Comparison of ENCODE assay signal across 8 cellular contexts in genomic region chr2:169365093-169365483, GRCh38. TPM values are rescaled to one million over a fixed set of nuclear protein-coding genes. Genes with fewer than 3 reads are reported as not detected.
A peak's percentile ranks its signal among the peaks of the same experiment; 100 is the strongest.
DNase-seq lines count a peak whose midpoint lies in the region; ATAC-seq and TF ChIP-seq lines count a peak whose summit lies in the region.

No MANE protein-coding gene starts in this region.

- peaks cover 16% of the 10 kb centered on the region for H3K4me1 ChIP-seq in CD4-positive, alpha-beta memory T cell (ENCODE audit: insufficient read depth, low read length)
- peaks cover 22% of the 10 kb centered on the region for H3K4me1 ChIP-seq in osteoblast (ENCODE audit: insufficient read depth, low read length)

- H3K27ac Mint-ChIP-seq in CD4-positive, alpha-beta memory T cell, result peak overlapping the region in 5 of 7 donors; percentile 6 to 90 (median 79)

- H3K79me2 ChIP-seq in osteoblast (ENCODE audit: insufficient read depth, low read length), result no peaks in the 10 kb centered on the region

- DNase-seq in CD4-positive, alpha-beta memory T cell, result peak in 3 of 5 donors; percentile 17 to 28 (median 24)
- peak; percentile 16 for DNase-seq in central memory CD4-positive, alpha-beta T cell
- no peak for DNase-seq in osteoblast (ENCODE audit: insufficient read length, low spot score, missing footprints)
- no peak for DNase-seq in RWPE1 (ENCODE audit: low spot score)
- DNase-seq in DMS 273 (lab: John Stamatoyannopoulos, UW; ENCODE audit: unreplicated experiment), result no peak
- DNase-seq in NCI-H1417 treated with DMSO at 0.1 percent for 48 hours (lab: John Stamatoyannopoulos, UW), result no peak

- no peak overlapping the region for H2AFZ ChIP-seq in osteoblast (ENCODE audit: low read length)

- peak; percentile 80 for ATAC-seq in GM19395 (IDR thresholded peaks at IDR 0.05; ENCODE audit: unreplicated experiment)
- peak; percentile 68 for ATAC-seq in HG03565 (IDR thresholded peaks at IDR 0.05; ENCODE audit: unreplicated experiment)

- CTCF ChIA-PET in CD4-positive, alpha-beta memory T cell (lab: Charles Lee; ENCODE audit: partially characterized antibody), result no interaction called here
- CTCF ChIA-PET in RWPE1 (lab: Yijun Ruan, JAX), result interaction anchor here (0.6 to 1.0 kb wide), 3 partner anchors 251 to 567 kb away, joined by 3 to 5 read pairs (median 4); no protein-coding TSS in a partner anchor

- no peaks in the 10 kb centered on the region for H3K36me3 ChIP-seq in CD4-positive, alpha-beta memory T cell (ENCODE audit: insufficient read depth, low read length)
- no peaks in the 10 kb centered on the region for H3K36me3 ChIP-seq in osteoblast (ENCODE audit: insufficient read depth, low read length)

- H3K36me3 Mint-ChIP-seq in CD4-positive, alpha-beta memory T cell, result peaks cover 0 to 11% of the 10 kb centered on the region in 2 donors

- H3K4me1 Mint-ChIP-seq in CD4-positive, alpha-beta memory T cell, result peaks cover 16 to 41% (median 21%) of the 10 kb centered on the region in 4 donors

- POLR2A ChIA-PET in CD4-positive, alpha-beta memory T cell (lab: Charles Lee; ENCODE audit: partially characterized antibody), result interaction anchor here (0.8 kb wide), 1 partner anchor 220 kb away, joined by 3 read pairs; the partner anchor contains the start of gene PPIG
- POLR2A ChIA-PET in RWPE1 (lab: Yijun Ruan, JAX; ENCODE audit: low non-redundant PET), result no interaction called here

- H3K4me3 Mint-ChIP-seq in CD4-positive, alpha-beta memory T cell, result peak overlapping the region; percentile 89 to 97 (median 95)

- H3K9me3 Mint-ChIP-seq in CD4-positive, alpha-beta memory T cell, result peaks cover 0 to 3% (median 0%) of the 10 kb centered on the region in 8 donors

- H4K20me1 ChIP-seq in osteoblast (ENCODE audit: insufficient read depth, low read length), result no peaks in the 10 kb centered on the region

- peaks cover 20 to 23% of the 10 kb centered on the region in 2 donors for H3K27me3 Mint-ChIP-seq in CD4-positive, alpha-beta memory T cell

- intact Hi-C loops in CD4-positive, alpha-beta memory T cell (cut with micrococcal nuclease), result loop anchor here (10.0 kb wide), 1 partner anchor 110 kb away; the partner anchor contains the start of gene BBS5

- H3K27ac ChIP-seq in CD4-positive, alpha-beta memory T cell (ENCODE audit: low read depth, low read length), result no peak overlapping the region
- H3K27ac ChIP-seq in osteoblast (ENCODE audit: low read depth, low read length) (no peak overlapping the region), RWPE1 (no peak overlapping the region)

- no peak for TF ChIP-seq CTCF in osteoblast (IDR thresholded peaks at IDR 0.05; ENCODE audit: extremely low read depth, low read depth, low read length)
- no peak for TF ChIP-seq CTCF in RWPE1 (conservative IDR thresholded peaks at IDR 0.05; ENCODE audit: low read depth)

- H3K27me3 ChIP-seq in CD4-positive, alpha-beta memory T cell (ENCODE audit: insufficient read depth, low read length), result peaks cover 6% of the 10 kb centered on the region
- peaks cover 51% of the 10 kb centered on the region for H3K27me3 ChIP-seq in osteoblast (ENCODE audit: insufficient read depth, low read length)

- H3K4me2 ChIP-seq in osteoblast (ENCODE audit: insufficient read depth, low read length), result peak overlapping the region; percentile 86

- no peaks in the 10 kb centered on the region for H3K9me3 ChIP-seq in CD4-positive, alpha-beta memory T cell (ENCODE audit: control insufficient read depth in 1 of 2, low read length in 2 of 2)
- H3K9me3 ChIP-seq in osteoblast (ENCODE audit: low read depth, low read length), result no peaks in the 10 kb centered on the region

- peak overlapping the region; percentile 78 to 92 for H3K4me3 ChIP-seq in CD4-positive, alpha-beta memory T cell (ENCODE audit: low read length in 2 of 2)
- H3K4me3 ChIP-seq in osteoblast (ENCODE audit: insufficient read depth, low read length), result peak overlapping the region; percentile 63

RNA-seq across cellular contexts. Expression of gene LRP2, which starts 2.8 kb away (rescaled TPM):
- not detected for total RNA-seq in CD4-positive, alpha-beta memory T cell
- polyA plus RNA-seq in CD4-positive, alpha-beta memory T cell, result not detected
- not detected in 2 replicates for total RNA-seq in osteoblast

Comparison
In these comparisons a context has a peak if more than half of its experiments do, and no peak if none do; other contexts are left out.
1. DNase-seq: peak in CD4-positive, alpha-beta memory T cell (3 of 5) and central memory CD4-positive, alpha-beta T cell (single experiment); none in osteoblast (single experiment), RWPE1 (single experiment), DMS 273 (single experiment) and NCI-H1417 treated with DMSO at 0.1 percent for 48 hours (single experiment).